ENCODE assay signal across 17 cellular contexts in the genomic region with DNA sequence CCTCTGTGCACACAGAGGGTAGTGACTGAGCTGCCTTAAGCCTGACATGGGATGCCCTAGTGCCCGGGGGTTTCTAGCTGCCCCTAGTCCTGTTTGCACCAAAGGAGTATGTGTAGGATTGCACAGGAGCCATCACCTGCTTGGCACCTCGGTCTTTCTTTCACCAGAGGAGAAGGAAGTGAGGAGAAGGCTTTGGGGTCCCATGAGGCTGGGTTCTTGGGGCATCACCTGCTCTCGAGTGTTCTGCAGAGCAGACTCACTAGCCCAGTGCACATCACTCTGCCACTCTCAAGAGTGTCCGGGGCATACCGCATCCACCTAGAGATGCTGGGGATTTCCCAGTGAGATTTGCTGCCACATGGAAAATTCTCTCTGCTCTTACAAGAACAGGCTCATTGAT. TPM values are rescaled to one million over a fixed set of nuclear protein-coding genes. Genes with fewer than 3 reads are reported as not detected.
DNase-seq lines count a peak whose midpoint lies in the region; ATAC-seq, FAIRE-seq and TF ChIP-seq lines count a peak whose summit lies in the region.
"Had no signal": no experiment of that assay in that cellular context is flagged by ENCODE, and none has a peak within 500 bp of the region (broad histone marks: within the 10 kb centered on the region; RNA-seq: fewer than 3 reads in every experiment).

No MANE protein-coding gene starts in this region.

- POLR2A ChIA-PET in CD4-positive, alpha-beta memory T cell (lab: Charles Lee; ENCODE audit: partially characterized antibody), result no interaction called here
- POLR2A ChIA-PET in GM12878 (lab: Charles Lee), result no interaction called here

- no peak overlapping the region; the same call in 1 of the 2 replicates for H3K4me2 ChIP-seq in GM12878 (ENCODE audit: control insufficient read depth, insufficient read depth)

- CTCF ChIA-PET in CD4-positive, alpha-beta memory T cell (lab: Charles Lee; ENCODE audit: partially characterized antibody), result no interaction called here
- CTCF ChIA-PET in GM12878 (lab: Yijun Ruan, JAX), result no interaction called here

- no peaks in the 10 kb centered on the region for H4K20me1 ChIP-seq in GM12878 (ENCODE audit: control insufficient read depth, insufficient read depth)

- H3K27ac ChIP-seq in CD4-positive, alpha-beta memory T cell (ENCODE audit: low read depth, low read length), result peak overlapping the region; percentile 13
- no peak overlapping the region; the same call in 1 of the 2 replicates for H3K27ac ChIP-seq in GM12878 (ENCODE audit: control insufficient read depth, insufficient read depth)
- H3K27ac ChIP-seq: cardiac muscle cell, heart right ventricle, left ventricle myocardium inferior, testis had no signal

- no peak for TF ChIP-seq RAD21 in GM12878 (IDR thresholded peaks at IDR 0.05; ENCODE audit: insufficient read depth, low read depth, low read length)

- peak in 4 of 5 donors; percentile 5 to 14 (median 11) for DNase-seq in CD4-positive, alpha-beta memory T cell
- DNase-seq in GM12878 (ENCODE audit: low read depth, low spot score), result no peak
- no peak for DNase-seq in HUDEP-2 (lab: John Stamatoyannopoulos, UW; ENCODE audit: unreplicated experiment in 76 of 76)
- DNase-seq in NOMO-1 (lab: John Stamatoyannopoulos, UW; ENCODE audit: unreplicated experiment in 2 of 2), result no peak
- no peak for DNase-seq in C1 segment of cervical spinal cord (lab: John Stamatoyannopoulos, UW)
- no peak for DNase-seq in activated gamma-delta T cell (lab: John Stamatoyannopoulos, UW)
- DNase-seq: Caco-2, heart right ventricle, left ventricle myocardium inferior, NCI-H226, testis had no signal

- H3K27me3 Mint-ChIP-seq in CD4-positive, alpha-beta memory T cell, result no peaks in the 10 kb centered on the region

- WGBS in GM12878 (ENCODE audit: insufficient coverage, insufficient replicate concordance, low lambda C conversion rate, missing lambda C conversion rate), result 44% methylated on average over 5 of the region's 5 CpGs

- H3K9me3 Mint-ChIP-seq in CD4-positive, alpha-beta memory T cell, result peaks cover 0 to 5% (median 3%) of the 10 kb centered on the region in 8 donors
- H3K9me3 Mint-ChIP-seq: neural crest cell had no signal

- no TSS peak for BruUV-seq in GM12878 (replicated peaks; lab: Mats Ljungman, UMichigan)

- in situ Hi-C loops in GM12878 (cut with MboI), result no loop called here

- no peaks in the 10 kb centered on the region for H3K79me2 ChIP-seq in GM12878 (ENCODE audit: control insufficient read depth, insufficient read depth, low read length)

- RAD21 ChIA-PET in GM12878 (lab: Charles Lee; ENCODE audit: unreplicated experiment), result no interaction called here

- no peak for TF ChIP-seq EP300 in GM12878 (IDR thresholded peaks at IDR 0.05; ENCODE audit: borderline replicate concordance in 1 of 2, control insufficient read depth in 1 of 2, low read depth in 2 of 2, low read length in 2 of 2)

- TF ChIP-seq CTCF in GM12878 (IDR thresholded peaks at IDR 0.05 in 2 of 3, conservative IDR thresholded peaks at IDR 0.05 in 1 of 3; ENCODE audit: control insufficient read depth in 2 of 3, extremely low read depth in 1 of 3, insufficient read depth in 1 of 3, low read depth in 3 of 3, low read length in 3 of 3), result no peak

- ATAC-seq in GM18867 (IDR thresholded peaks at IDR 0.05; ENCODE audit: unreplicated experiment) (peak; percentile 41), HG02852 (IDR thresholded peaks at IDR 0.05; ENCODE audit: unreplicated experiment) (peak; percentile 33), GM12878 (peak; percentile 66)
- ATAC-seq: heart right ventricle, sciatic nerve had no signal

- peak overlapping the region in 7 of 8 donors; percentile 12 to 83 (median 66) for H3K4me3 Mint-ChIP-seq in CD4-positive, alpha-beta memory T cell
- H3K4me3 Mint-ChIP-seq: neural crest cell had no signal

- H2AFZ ChIP-seq in GM12878 (ENCODE audit: control insufficient read depth, low read depth, low read length), result no peak overlapping the region; the same call in 1 of the 2 replicates

- no peaks in the 10 kb centered on the region for H3K36me3 ChIP-seq in CD4-positive, alpha-beta memory T cell (ENCODE audit: insufficient read depth, low read length)
- no peaks in the 10 kb centered on the region for H3K36me3 ChIP-seq in GM12878 (ENCODE audit: control insufficient read depth in 2 of 2, insufficient read depth in 2 of 2, low read length in 1 of 2)
- H3K36me3 ChIP-seq: cardiac muscle cell, heart right ventricle, left ventricle myocardium inferior had no signal

- no peak overlapping the region for H3K4me3 ChIP-seq in CD4-positive, alpha-beta memory T cell (ENCODE audit: low read length in 2 of 2)
- no peak overlapping the region for H3K4me3 ChIP-seq in GM12878
- H3K4me3 ChIP-seq: cardiac muscle cell, heart right ventricle, left ventricle myocardium inferior, testis had no signal

- H3K27ac Mint-ChIP-seq in CD4-positive, alpha-beta memory T cell, result peak overlapping the region; percentile 17 to 91 (median 86)

- H3K27me3 ChIP-seq in CD4-positive, alpha-beta memory T cell (ENCODE audit: insufficient read depth, low read length), result no peaks in the 10 kb centered on the region
- H3K27me3 ChIP-seq in GM12878 (replicated peaks in 1 of 2; ENCODE audit: control insufficient read depth in 2 of 2, insufficient read depth in 2 of 2, low read length in 1 of 2), result no peaks in the 10 kb centered on the region
- H3K27me3 ChIP-seq: cardiac muscle cell, testis had no signal

- H3K9me3 ChIP-seq in CD4-positive, alpha-beta memory T cell (ENCODE audit: control insufficient read depth in 1 of 2, low read length in 2 of 2), result no peaks in the 10 kb centered on the region
- peaks cover 6% of the 10 kb centered on the region for H3K9me3 ChIP-seq in GM12878 (replicated peaks; ENCODE audit: control insufficient read depth, insufficient read depth, low read length)
- H3K9me3 ChIP-seq: left ventricle myocardium inferior, testis had no signal

- intact Hi-C loops in CD4-positive, alpha-beta memory T cell (cut with micrococcal nuclease), result no loop called here
- intact Hi-C loops in GM12878 (cut with micrococcal nuclease; ENCODE audit: unreplicated experiment), result no loop called here

- FAIRE-seq in GM12878 (lab: Jason Lieb, UNC), result no peak

- H3K4me1 Mint-ChIP-seq in CD4-positive, alpha-beta memory T cell, result peaks cover 9 to 22% (median 12%) of the 10 kb centered on the region in 4 donors
- H3K4me1 Mint-ChIP-seq: neural crest cell had no signal

- H3K4me1 ChIP-seq in CD4-positive, alpha-beta memory T cell (ENCODE audit: insufficient read depth, low read length), result peaks cover 15% of the 10 kb centered on the region
- H3K4me1 ChIP-seq in GM12878 (ENCODE audit: control insufficient read depth, insufficient read depth, low read length), result peaks cover 27% of the 10 kb centered on the region

- TF ChIP-seq POLR2A in GM12878 (IDR thresholded peaks at IDR 0.05; ENCODE audit: low read depth, low read length), result no peak

- H3K36me3 Mint-ChIP-seq in CD4-positive, alpha-beta memory T cell, result peaks cover 0 to 3% of the 10 kb centered on the region in 2 donors

- SMC1A ChIA-PET in GM12878 (lab: Charles Lee; ENCODE audit: uncharacterized antibody, unreplicated experiment), result no interaction called here

- H3K9ac ChIP-seq in GM12878 (ENCODE audit: control insufficient read depth, insufficient read depth, low read length), result no peak overlapping the region

TF ChIP-seq in GM12878, 131 proteins besides CTCF, POLR2A, EP300 and RAD21:
- TF ChIP-seq RELA (IDR thresholded peaks at IDR 0.05; ENCODE audit: borderline replicate concordance, partially characterized antibody) (peak; percentile 23), YY1 (IDR thresholded peaks at IDR 0.05; ENCODE audit: low read depth, low read length) (no peak)

RNA-seq across cellular contexts. Expression of gene GPR78, which starts 40.5 kb away (rescaled TPM):
- not detected for total RNA-seq in CD4-positive, alpha-beta memory T cell
- polyA plus RNA-seq in CD4-positive, alpha-beta memory T cell, result not detected
- total RNA-seq in GM12878 (2013; cell fraction: nucleolus; rRNA removed), result 0.15 TPM in 1 of 2 replicates, not detected in the other
- total RNA-seq in GM12878 (2014; rRNA removed) (not detected in 2 replicates), GM12878 (2014; rRNA removed; fragmentation: Illumina TruSeq; extraction: Trizol) (not detected in 2 replicates), GM12878 (2021) (not detected in 2 replicates)
- not detected for polyA plus RNA-seq in GM12878 (2011; ENCODE audit: low read depth)
- polyA plus RNA-seq in GM12878 (2011; rRNA removed) (not detected in 2 replicates), GM12878 (2014; fragmentation: Illumina TruSeq; extraction: Trizol) (0.03 TPM in 1 of 2 replicates, not detected in the other), GM12878 (2014; fragmentation: Nextera tagmentation; extraction: Ambion mirVana) (not detected), GM12878 (2014; rRNA removed) (not detected in 2 replicates), GM12878 (2016; fragmentation: Nextera tagmentation; extraction: Ambion mirVana) (not detected)
- not detected in 2 replicates for polyA plus RNA-seq in GM12878 (2011; cell fraction: cytosol; rRNA removed)
- polyA plus RNA-seq in GM12878 (2011; cell fraction: nucleus; rRNA removed), result not detected in 2 replicates
- not detected in 2 replicates for polyA plus RNA-seq in GM12878 (2012)
- polyA minus RNA-seq in GM12878 (2011; rRNA and poly(A)+ RNA removed), result not detected in 2 replicates
- not detected in 2 replicates for polyA minus RNA-seq in GM12878 (2011; cell fraction: cytosol; rRNA and poly(A)+ RNA removed)
- polyA minus RNA-seq in GM12878 (2011; cell fraction: nucleus; rRNA and poly(A)+ RNA removed), result not detected in 2 replicates
- total RNA-seq: left ventricle myocardium inferior, neural crest cell, RPMI7951 had no signal

RNA-seq across cellular contexts. Expression of gene CPZ, which starts 52.9 kb away (rescaled TPM):
- total RNA-seq in CD4-positive, alpha-beta memory T cell, result not detected
- not detected for polyA plus RNA-seq in CD4-positive, alpha-beta memory T cell
- total RNA-seq in GM12878 (2013; cell fraction: nucleolus; rRNA removed), result not detected in 2 replicates
- total RNA-seq in GM12878 (2014; rRNA removed) (not detected in 2 replicates), GM12878 (2014; rRNA removed; fragmentation: Illumina TruSeq; extraction: Trizol) (not detected in 2 replicates), GM12878 (2021) (not detected in 2 replicates)
- polyA plus RNA-seq in GM12878 (2011; ENCODE audit: low read depth), result not detected
- polyA plus RNA-seq in GM12878 (2011; rRNA removed) (not detected in 2 replicates), GM12878 (2014; fragmentation: Illumina TruSeq; extraction: Trizol) (not detected in 2 replicates), GM12878 (2014; fragmentation: Nextera tagmentation; extraction: Ambion mirVana) (not detected), GM12878 (2014; rRNA removed) (not detected in 2 replicates), GM12878 (2016; fragmentation: Nextera tagmentation; extraction: Ambion mirVana) (not detected)
- not detected in 2 replicates for polyA plus RNA-seq in GM12878 (2011; cell fraction: cytosol; rRNA removed)
- polyA plus RNA-seq in GM12878 (2011; cell fraction: nucleus; rRNA removed), result 0.07 TPM in 1 of 2 replicates, not detected in the other
- not detected in 2 replicates for polyA plus RNA-seq in GM12878 (2012)
- polyA minus RNA-seq in GM12878 (2011; rRNA and poly(A)+ RNA removed), result not detected in 2 replicates
- polyA minus RNA-seq in GM12878 (2011; cell fraction: cytosol; rRNA and poly(A)+ RNA removed), result not detected in 2 replicates
- polyA minus RNA-seq in GM12878 (2011; cell fraction: nucleus; rRNA and poly(A)+ RNA removed), result not detected in 2 replicates
- total RNA-seq: neural crest cell had no signal

Comparison
In these comparisons a context has a peak if more than half of its experiments do, and no peak if none do; other contexts are left out.
1. DNase-seq: peak in CD4-positive, alpha-beta memory T cell (4 of 5); none in GM12878 (single experiment), HUDEP-2 (0 of 76), NOMO-1 (0 of 2), C1 segment of cervical spinal cord (0 of 14) and activated gamma-delta T cell (single experiment).
2. Peak in every context shown above with its lines, with median percentiles within 50 percentile points of each other: ATAC-seq.